1 cellular context compared by ENCODE assay signal in genomic region chr14:92106095-92106937, GRCh38.
TF ChIP-seq lines count a peak whose summit lies in the region.

Gene ATXN3 (minus strand): TSS chr14:92106582. CDS start chr14:92106552, 30 bp downstream.

TF ChIP-seq in HEK293, 187 proteins besides CTCF, POLR2A, EP300 and RAD21 (continued from another document and continues in another):
- no peak for TF ChIP-seq ZSCAN18 (tag by site-specific recombination; IDR thresholded peaks at IDR 0.05)
- TF ChIP-seq ZNF670 (tag by site-specific recombination; IDR thresholded peaks at IDR 0.05; ENCODE audit: low read depth), result no peak
- no peak; the same call in 1 of the 2 replicates for TF ChIP-seq ZNF2 (tag by site-specific recombination; IDR thresholded peaks at IDR 0.05)
- TF ChIP-seq ZNF501 (tag by site-specific recombination; IDR thresholded peaks at IDR 0.05), result peak; percentile 73; the same call in 1 of the 2 replicates
- TF ChIP-seq ZBTB7A (tag by site-specific recombination; IDR thresholded peaks at IDR 0.05; ENCODE audit: low read depth), result peak; percentile 84; the same call in 1 of the 2 replicates
- TF ChIP-seq ZBTB6 (tag by site-specific recombination; IDR thresholded peaks at IDR 0.05), result peak; percentile 74
- no peak for TF ChIP-seq ZNF514 (tag by site-specific recombination; IDR thresholded peaks at IDR 0.05)
- no peak; the same call in 1 of the 2 replicates for TF ChIP-seq ZSCAN4 (tag by site-specific recombination; IDR thresholded peaks at IDR 0.05)
- no peak for TF ChIP-seq TCF7L2 (IDR thresholded peaks at IDR 0.05; ENCODE audit: borderline replicate concordance, low read depth, low read length)
- TF ChIP-seq ZNF184 (tag by site-specific recombination; IDR thresholded peaks at IDR 0.05), result no peak
- TF ChIP-seq KLF17 (tag by site-specific recombination; IDR thresholded peaks at IDR 0.05), result peak; percentile 85
- TF ChIP-seq ZNF571 (tag by site-specific recombination; IDR thresholded peaks at IDR 0.05), result no peak
- TF ChIP-seq HIC1 (tag by site-specific recombination; IDR thresholded peaks at IDR 0.05), result peak; percentile 73
- no peak for TF ChIP-seq ZNF768 (tag by site-specific recombination; IDR thresholded peaks at IDR 0.05)
- no peak for TF ChIP-seq PBX3 (CRISPR knock-in tag; IDR thresholded peaks at IDR 0.05)
- TF ChIP-seq ZNF529 (tag by site-specific recombination; IDR thresholded peaks at IDR 0.05; ENCODE audit: insufficient replicate concordance), result no peak
- no peak for TF ChIP-seq ZFP41 (tag by site-specific recombination; IDR thresholded peaks at IDR 0.05; ENCODE audit: borderline replicate concordance)
- TF ChIP-seq PATZ1 (tag by site-specific recombination; IDR thresholded peaks at IDR 0.05), result peak; percentile 96
- peak; percentile 39 for TF ChIP-seq SP7 (tag by site-specific recombination; IDR thresholded peaks at IDR 0.05)
- peak; percentile 58 for TF ChIP-seq ZBTB26 (tag by site-specific recombination; optimal IDR thresholded peaks at IDR 0.05)
- TF ChIP-seq IKZF3 (tag by site-specific recombination; IDR thresholded peaks at IDR 0.05), result peak; percentile 71
- TF ChIP-seq ZNF513 (tag by site-specific recombination; IDR thresholded peaks at IDR 0.05), result no peak
- no peak for TF ChIP-seq HOXC10 (CRISPR knock-in tag; IDR thresholded peaks at IDR 0.05)
- peak; percentile 60 for TF ChIP-seq GLIS1 (tag by site-specific recombination; IDR thresholded peaks at IDR 0.05)
- TF ChIP-seq ZFP69B (tag by site-specific recombination; IDR thresholded peaks at IDR 0.05), result 0 out of 2 replicates have a peak, but pooled peaks have one; percentile 36
- TF ChIP-seq ZNF623 (tag by site-specific recombination; IDR thresholded peaks at IDR 0.05), result no peak
- TF ChIP-seq ZNF692 (tag by site-specific recombination; IDR thresholded peaks at IDR 0.05), result peak; percentile 72
- TF ChIP-seq ZBTB17 (tag by site-specific recombination; IDR thresholded peaks at IDR 0.05), result 0 out of 2 replicates have a peak, but pooled peaks have one; percentile 30
- TF ChIP-seq ZNF280C (tag by site-specific recombination; IDR thresholded peaks at IDR 0.05), result no peak
- TF ChIP-seq ZNF473 (tag by site-specific recombination; IDR thresholded peaks at IDR 0.05), result no peak
- TF ChIP-seq ZNF549 (tag by site-specific recombination; IDR thresholded peaks at IDR 0.05), result no peak
- TF ChIP-seq KLF9 (tag by site-specific recombination; IDR thresholded peaks at IDR 0.05; ENCODE audit: low read depth), result peak; percentile 92
- no peak for TF ChIP-seq ZNF433 (tag by site-specific recombination; IDR thresholded peaks at IDR 0.05; ENCODE audit: low read depth)
- peak; percentile 72 for TF ChIP-seq YY2 (tag by site-specific recombination; IDR thresholded peaks at IDR 0.05)
- no peak for TF ChIP-seq ZNF37A (tag by site-specific recombination; IDR thresholded peaks at IDR 0.05)
- TF ChIP-seq ZNF416 (tag by site-specific recombination; IDR thresholded peaks at IDR 0.05), result no peak
- TF ChIP-seq ZNF138 (tag by site-specific recombination; IDR thresholded peaks at IDR 0.05; ENCODE audit: borderline replicate concordance), result no peak
- no peak for TF ChIP-seq ELK4 (IDR thresholded peaks at IDR 0.05; ENCODE audit: borderline replicate concordance, low read depth, low read length)
- TF ChIP-seq ZNF629 (tag by site-specific recombination; IDR thresholded peaks at IDR 0.05), result peak; percentile 60
- TF ChIP-seq KLF1 (tag by site-specific recombination; IDR thresholded peaks at IDR 0.05), result peak; percentile 98
- TF ChIP-seq ZBTB48 (tag by site-specific recombination; IDR thresholded peaks at IDR 0.05), result peak; percentile 89
